Comparison of ENCODE assay signal across 10 cellular contexts in genomic region chr7:2357165-2357564, GRCh38. TPM values are rescaled to one million over a fixed set of nuclear protein-coding genes. Genes with fewer than 3 reads are reported as not detected.
DNase-seq lines count a peak whose midpoint lies in the region; ATAC-seq and TF ChIP-seq lines count a peak whose summit lies in the region.
"Had no signal": no experiment of that assay in that cellular context is flagged by ENCODE, and none has a peak within 500 bp of the region (broad histone marks: within the 10 kb centered on the region; RNA-seq: fewer than 3 reads in every experiment).

No MANE protein-coding gene starts in this region.

- H3K4me3 ChIP-seq in GM23338 (peak overlapping the region; percentile 58), lower leg skin (ENCODE audit: low read depth, poor library complexity, severe bottlenecking) (no peak overlapping the region)

- intact Hi-C loops in activated CD4-positive, alpha-beta memory T cell treated with anti-CD3 and anti-CD28 coated beads for 36 hours (cut with micrococcal nuclease): loop anchor here (10.0 kb wide), 1 partner anchor 692 kb away; no protein-coding TSS in a partner anchor
- intact Hi-C loops in lower leg skin (cut with DNase I; ENCODE audit: low total_unique reads): no loop called here

- peaks cover 30% of the 10 kb centered on the region for H3K4me1 ChIP-seq in GM23338 (ENCODE audit: insufficient read depth)

- peaks cover 70% of the 10 kb centered on the region for H3K36me3 Mint-ChIP-seq in GM23338 (ENCODE audit: low read depth)
- peaks cover 30% of the 10 kb centered on the region for H3K36me3 Mint-ChIP-seq in activated CD4-positive, alpha-beta memory T cell treated with anti-CD3 and anti-CD28 coated beads for 36 hours
- H3K36me3 Mint-ChIP-seq in immature natural killer cell: peaks cover 5 to 11% (median 8%) of the 10 kb centered on the region in 3 donors

- TF ChIP-seq POLR2A in lower leg skin (IDR thresholded peaks at IDR 0.05): no peak

- H3K9me3 Mint-ChIP-seq in GM23338 (no peaks in the 10 kb centered on the region), immature natural killer cell (no peaks in the 10 kb centered on the region)
- no peaks in the 10 kb centered on the region for H3K9me3 Mint-ChIP-seq in activated CD4-positive, alpha-beta memory T cell treated with anti-CD3 and anti-CD28 coated beads for 36 hours

- WGBS in lower leg skin, 2 donors: 67 to 71% methylated on average over 8 of the region's 8 CpGs

- H3K27me3 Mint-ChIP-seq in GM23338 (ENCODE audit: insufficient read depth, low read depth, poor library complexity): peaks cover 11% of the 10 kb centered on the region
- no peaks in the 10 kb centered on the region for H3K27me3 Mint-ChIP-seq in activated CD4-positive, alpha-beta memory T cell treated with anti-CD3 and anti-CD28 coated beads for 36 hours
- peaks cover 5 to 8% (median 5%) of the 10 kb centered on the region in 3 donors for H3K27me3 Mint-ChIP-seq in immature natural killer cell (ENCODE audit: low read depth in 3 of 3)

- no peaks in the 10 kb centered on the region for H3K27me3 ChIP-seq in GM23338 (ENCODE audit: insufficient read depth)

- DNase-seq in AG20443 (ENCODE audit: low spot score) (peak; percentile 8), GM23338 (ENCODE audit: low spot score) (no peak), immature natural killer cell (no peak), lower leg skin (ENCODE audit: low spot score in 2 of 2) (no peak), AG08395 (ENCODE audit: low spot score) (no peak), NCI-H510A (lab: John Stamatoyannopoulos, UW) (no peak)
- no peak for DNase-seq in activated CD4-positive, alpha-beta memory T cell treated with anti-CD3 and anti-CD28 coated beads for 36 hours
- DNase-seq: activated gamma-delta T cell treated with Interleukin-2 at 50 U/mL for 16 hours, NCI-H446 had no signal

- H3K4me3 Mint-ChIP-seq in GM23338: peak overlapping the region; percentile 93; the same call in 2 of the 3 replicates
- peak overlapping the region; percentile 80 for H3K4me3 Mint-ChIP-seq in activated CD4-positive, alpha-beta memory T cell treated with anti-CD3 and anti-CD28 coated beads for 36 hours
- peak overlapping the region; percentile 50 to 86 (median 83) for H3K4me3 Mint-ChIP-seq in immature natural killer cell

- ATAC-seq in GM23338 (no peak), HG02642 (IDR thresholded peaks at IDR 0.05; ENCODE audit: poor library complexity, unreplicated experiment) (no peak)

- peaks cover 30% of the 10 kb centered on the region for H3F3A ChIP-seq in GM23338 (replicated peaks; ENCODE audit: low read depth)

- peaks cover 89% of the 10 kb centered on the region for H3K79me2 ChIP-seq in GM23338 (replicated peaks; ENCODE audit: insufficient read depth)

- CTCF ChIA-PET in activated CD4-positive, alpha-beta memory T cell treated with anti-CD3 and anti-CD28 coated beads for 36 hours (lab: Charles Lee): interaction anchor here (1.3 kb wide), 1 partner anchor 74 kb away, joined by 4 read pairs; no protein-coding TSS in a partner anchor

- H3K9me2 ChIP-seq in GM23338 (ENCODE audit: insufficient read depth): no peaks in the 10 kb centered on the region

- peaks cover 61% of the 10 kb centered on the region for H4K20me1 ChIP-seq in GM23338 (replicated peaks; ENCODE audit: insufficient read depth)

- H3K27ac Mint-ChIP-seq in GM23338: no peak overlapping the region; the same call in 1 of the 2 replicates
- peak overlapping the region; percentile 30 for H3K27ac Mint-ChIP-seq in activated CD4-positive, alpha-beta memory T cell treated with anti-CD3 and anti-CD28 coated beads for 36 hours
- peak overlapping the region; percentile 41 to 82 (median 64) for H3K27ac Mint-ChIP-seq in immature natural killer cell

- peaks cover 58% of the 10 kb centered on the region for H3K36me3 ChIP-seq in GM23338 (ENCODE audit: insufficient read depth)

- H3K4me1 Mint-ChIP-seq in GM23338 (peaks cover 14% of the 10 kb centered on the region), immature natural killer cell (peaks cover 53 to 60% of the 10 kb centered on the region in 2 donors)
- peaks cover 42% of the 10 kb centered on the region for H3K4me1 Mint-ChIP-seq in activated CD4-positive, alpha-beta memory T cell treated with anti-CD3 and anti-CD28 coated beads for 36 hours (ENCODE audit: low read depth)

- POLR2A ChIA-PET in activated CD4-positive, alpha-beta memory T cell treated with anti-CD3 and anti-CD28 coated beads for 36 hours (lab: Charles Lee): no interaction called here

- H2AFZ ChIP-seq in GM23338: no peak overlapping the region

- no peak overlapping the region for H3K27ac ChIP-seq in GM23338 (ENCODE audit: low read depth)

- TF ChIP-seq CTCF in GM23338 (conservative IDR thresholded peaks at IDR 0.05; ENCODE audit: low read depth in 2 of 2) (no peak), lower leg skin (IDR thresholded peaks at IDR 0.05) (no peak)

- H3K4me2 ChIP-seq in GM23338: peak overlapping the region; percentile 89; the same call in 1 of the 2 replicates

TF ChIP-seq in GM23338, 12 proteins besides CTCF, POLR2A, EP300 and RAD21 (continues in another document):
- TF ChIP-seq STAT1 (IDR thresholded peaks at IDR 0.05; ENCODE audit: unreplicated experiment): no peak

RNA-seq across cellular contexts. Expression of gene EIF3B, which starts 2.5 kb away (rescaled TPM):
- 323 and 355 TPM in 2 replicates for total RNA-seq in GM23338 (2014; rRNA removed; shearing (Covaris generic))
- 106 and 113 TPM in 2 replicates for polyA plus RNA-seq in GM23338 (2016; fragmentation: Nextera tagmentation; extraction: Ambion mirVana)
- 100 to 1,000 TPM; 179 to 182 TPM for total RNA-seq in activated CD4-positive, alpha-beta memory T cell treated with anti-CD3 and anti-CD28 coated beads for 36 hours
- polyA plus RNA-seq in immature natural killer cell: 100 to 1,000 TPM in 2 of 3 donors, 10 to 100 TPM in 1; 79.2 to 114 (median 112) TPM
- 100 to 1,000 TPM; 121 to 165 (median 150) TPM for total RNA-seq in lower leg skin

RNA-seq across cellular contexts. Expression of gene SNX8, which starts 42.9 kb away (rescaled TPM):
- 15.6 and 44.3 TPM in 2 replicates for total RNA-seq in GM23338 (2014; rRNA removed; shearing (Covaris generic))
- polyA plus RNA-seq in GM23338 (2016; fragmentation: Nextera tagmentation; extraction: Ambion mirVana) (49.1 and 50.9 TPM in 2 replicates), immature natural killer cell (10 to 100 TPM; 16.3 to 25.0 (median 16.7) TPM)
- 10 to 100 TPM; 35.4 to 40.2 TPM for total RNA-seq in activated CD4-positive, alpha-beta memory T cell treated with anti-CD3 and anti-CD28 coated beads for 36 hours
- 10 to 100 TPM; 13.3 to 35.7 (median 22.1) TPM for total RNA-seq in lower leg skin

RNA-seq across cellular contexts. Expression of gene CHST12, which starts 46.2 kb away (rescaled TPM):
- 10.1 and 12.0 TPM in 2 replicates for total RNA-seq in GM23338 (2014; rRNA removed; shearing (Covaris generic))
- polyA plus RNA-seq in GM23338 (2016; fragmentation: Nextera tagmentation; extraction: Ambion mirVana) (13.9 and 14.6 TPM in 2 replicates), immature natural killer cell (100 to 1,000 TPM in 1 of 3 donors, 10 to 100 TPM in 2; 88.9 to 172 (median 93.4) TPM)
- total RNA-seq in activated CD4-positive, alpha-beta memory T cell treated with anti-CD3 and anti-CD28 coated beads for 36 hours: 1 to 10 TPM; 3.7 to 3.9 TPM
- 10 to 100 TPM; 23.7 to 34.3 (median 26.8) TPM for total RNA-seq in lower leg skin
